Comparison of ENCODE assay signal across 15 cellular contexts in the genomic region with DNA sequence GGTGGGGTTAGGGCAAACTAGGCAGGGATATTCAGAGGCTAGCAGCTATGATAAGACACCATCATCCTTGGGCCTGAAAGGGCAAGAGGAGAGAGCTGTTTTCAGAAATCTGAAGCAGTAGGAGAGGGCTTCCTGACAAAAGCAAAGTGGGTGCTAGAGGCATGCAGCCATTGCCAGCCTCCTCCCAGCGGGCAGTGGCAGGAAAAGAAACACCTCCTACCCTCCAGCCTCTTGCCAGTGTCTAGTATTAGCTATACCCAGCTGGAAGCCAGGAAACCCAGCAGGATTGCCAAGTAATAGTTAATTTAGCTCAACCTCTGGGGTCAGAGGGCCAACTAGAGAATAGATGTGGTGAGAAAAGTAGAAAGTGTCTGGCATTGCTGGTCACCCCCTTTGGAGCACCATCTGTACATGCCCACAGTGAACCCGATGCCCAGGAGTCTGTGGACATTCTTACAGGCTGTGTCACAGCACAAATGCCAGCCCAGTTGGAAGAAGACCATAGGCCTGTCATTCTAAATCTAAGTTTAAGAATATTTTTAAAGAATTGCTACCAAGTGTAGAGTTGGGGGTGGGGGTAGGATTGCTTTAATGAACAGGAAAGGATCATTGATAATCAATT.
DNase-seq lines count a peak whose midpoint lies in the region; ATAC-seq lines count a peak whose summit lies in the region.
"Had no signal": no experiment of that assay in that cellular context is flagged by ENCODE, and none has a peak within 500 bp of the region (broad histone marks: within the 10 kb centered on the region; RNA-seq: fewer than 3 reads in every experiment).

No MANE protein-coding gene starts in this region.

- DNase-seq in NCI-H146 treated with DMSO at 0.1 percent for 48 hours (lab: John Stamatoyannopoulos, UW; ENCODE audit: unreplicated experiment) (peak; percentile 1), cerebellum (ENCODE audit: low spot score) (peak; percentile 38), kidney tubule cell (ENCODE audit: low spot score) (peak; percentile 33), NCI-H524 (lab: John Stamatoyannopoulos, UW) (no peak)
- no peak for DNase-seq in activated naive CD4-positive, alpha-beta T cell treated with Interleukin-2 at 50 U/mL for 16 hours
- DNase-seq: activated B cell treated with CpG ODN at 0.5 μM for 24 hours; activated CD4-positive, alpha-beta T cell treated with anti-CD3 and anti-CD28 coated beads, Interleukin-2, amount 50 U/mL, for 48 hours; activated CD8-positive, alpha-beta memory T cell treated with anti-CD3 and anti-CD28 coated beads, Interleukin-2, amount 50 U/mL, for 48 hours; activated effector memory CD4-positive, alpha-beta T cell treated with Interleukin-2 at 50 U/mL for 16 hours; NCI-H1092 treated with DMSO at 0.1 percent for 48 hours; stimulated activated CD4-positive, alpha-beta T cell treated with anti-CD3 and anti-CD28 coated beads, Interleukin-2, amount 100 ng/mL, for 48 hours; stimulated activated naive B cell treated with anti-CD40 and anti-IgM and Interleukin-4, amounts not matched to agents 10 μg/mL and 1 μg/mL and 100 μg/mL, for 72 hours; testis had no signal

- ATAC-seq in HG02973 (IDR thresholded peaks at IDR 0.05; ENCODE audit: unreplicated experiment) (no peak), GM18498 (IDR thresholded peaks at IDR 0.05; ENCODE audit: unreplicated experiment) (no peak)
- ATAC-seq: stimulated activated naive B cell treated with anti-CD40 and anti-IgM and Interleukin-4, amounts not matched to agents 10 μg/mL and 1 μg/mL and 100 μg/mL, for 72 hours had no signal

Comparison
In these comparisons a context has a peak if more than half of its experiments do, and no peak if none do; other contexts are left out.
1. DNase-seq: peak in NCI-H146 treated with DMSO at 0.1 percent for 48 hours (single experiment), cerebellum (single experiment) and kidney tubule cell (single experiment); none in NCI-H524 (0 of 2) and activated naive CD4-positive, alpha-beta T cell treated with Interleukin-2 at 50 U/mL for 16 hours (single experiment).